ENCODE assay signal across 11 cellular contexts in genomic region chr4:86014599-86014998, GRCh38.
DNase-seq lines count a peak whose midpoint lies in the region; ATAC-seq and TF ChIP-seq lines count a peak whose summit lies in the region.
"Had no signal": no experiment of that assay in that cellular context is flagged by ENCODE, and none has a peak within 500 bp of the region (broad histone marks: within the 10 kb centered on the region; RNA-seq: fewer than 3 reads in every experiment).

No MANE protein-coding gene starts in this region.

- no peaks in the 10 kb centered on the region for H3K9me3 Mint-ChIP-seq in H9
- no peaks in the 10 kb centered on the region for H3K9me3 Mint-ChIP-seq in activated T-cell treated with anti-CD3 and anti-CD28 coated beads, Interleukin-2, amount 50 U/mL, for 4 hours
- H3K9me3 Mint-ChIP-seq: activated naive CD4-positive, alpha-beta T cell treated with anti-CD3 and anti-CD28 coated beads, Interleukin-2, amount 10 ng/mL, durations not matched to agents 7 days and 5 days; mesothelial cell of epicardium had no signal

- no peak overlapping the region for H3K18ac ChIP-seq in H9 (ENCODE audit: insufficient read length, low read depth, low read length)

- H4K8ac ChIP-seq in H9 (replicated peaks; ENCODE audit: insufficient read length, low read depth, low read length) = no peak overlapping the region

- H2AK5ac ChIP-seq in H9 (ENCODE audit: insufficient read length, low read length) = no peak overlapping the region

- H3K4ac ChIP-seq in H9 (ENCODE audit: low read depth, low read length) = no peak overlapping the region

- no peak overlapping the region for H2BK15ac ChIP-seq in H9 (ENCODE audit: low read depth, low read length)

- DNase-seq in iPS DF 19.7 (ENCODE audit: low read depth, low spot score) (peak; percentile 23), H9 (no peak), adrenal gland (no peak)
- DNase-seq in effector CD8-positive, alpha-beta T cell (lab: John Stamatoyannopoulos, UW) = no peak
- DNase-seq in activated T-cell treated with anti-CD3 and anti-CD28 coated beads, Interleukin-2, amount 50 U/mL, for 4 hours = no peak
- DNase-seq: activated naive CD4-positive, alpha-beta T cell treated with anti-CD3 and anti-CD28 coated beads, Interleukin-2, amount 10 ng/mL, durations not matched to agents 7 days and 5 days had no signal

- no peak overlapping the region for H4K5ac ChIP-seq in H9 (ENCODE audit: insufficient read length, low read depth, low read length)

- H3K9me3 ChIP-seq in H9 (ENCODE audit: control insufficient read depth, low read depth, low read length) (no peaks in the 10 kb centered on the region), adrenal gland (replicated peaks in 1 of 3) (no peaks in the 10 kb centered on the region)

- no peak overlapping the region for H3K56ac ChIP-seq in H9 (ENCODE audit: insufficient read length, low read depth, low read length)

- H3K36me3 ChIP-seq in adrenal gland (replicated peaks in 1 of 2) = no peaks in the 10 kb centered on the region

- H3K4me1 ChIP-seq in H9 (ENCODE audit: insufficient read depth, low read length) (no peaks in the 10 kb centered on the region), adrenal gland (replicated peaks in 1 of 2) (peaks cover 8 to 10% of the 10 kb centered on the region in 2 donors)

- no peak overlapping the region for H3K23ac ChIP-seq in H9 (ENCODE audit: insufficient read length, low read depth, low read length)

- H3K79me1 ChIP-seq in H9 (ENCODE audit: insufficient read depth, low read depth, low read length, poor library complexity, severe bottlenecking) = no peaks in the 10 kb centered on the region

- H3K27ac Mint-ChIP-seq in H9 = peak overlapping the region in 1 of 3 experiments; percentile 12; a peak in 1 of 7 replicates
- H3K27ac Mint-ChIP-seq: activated naive CD4-positive, alpha-beta T cell treated with anti-CD3 and anti-CD28 coated beads, Interleukin-2, amount 10 ng/mL, durations not matched to agents 7 days and 5 days; mesothelial cell of epicardium had no signal

- TF ChIP-seq POLR2A in adrenal gland (IDR thresholded peaks at IDR 0.05) = no peak

- no peaks in the 10 kb centered on the region for H3K27me3 ChIP-seq in H9 (ENCODE audit: insufficient read depth, low read length)
- H3K27me3 ChIP-seq in adrenal gland = no peaks in the 10 kb centered on the region

- no peak overlapping the region for H3T11ph ChIP-seq in H9 (ENCODE audit: low read length)

- H2BK20ac ChIP-seq in H9 (ENCODE audit: low read depth, low read length, poor library complexity, severe bottlenecking) = no peak overlapping the region

- no peak overlapping the region for H2AFZ ChIP-seq in H9 (ENCODE audit: low read length)

- no peak overlapping the region for H2BK120ac ChIP-seq in H9 (ENCODE audit: low read depth, low read length, poor library complexity, severe bottlenecking)

- no peak overlapping the region for H2BK5ac ChIP-seq in H9 (ENCODE audit: insufficient read length, low read length)

- peak; percentile 92 for ATAC-seq in GM18511 (IDR thresholded peaks at IDR 0.05; ENCODE audit: unreplicated experiment)
- peak; percentile 90 for ATAC-seq in GM21825 (IDR thresholded peaks at IDR 0.05; ENCODE audit: unreplicated experiment)
- peak; percentile 89 for ATAC-seq in HG03520 (IDR thresholded peaks at IDR 0.05; ENCODE audit: unreplicated experiment)
- no peak for ATAC-seq in activated T-cell treated with anti-CD3 and anti-CD28 coated beads, Interleukin-2, amount 50 U/mL, for 4 hours

- H3K9ac ChIP-seq in H9 (ENCODE audit: extremely low read depth, insufficient read length, low read length) = no peak overlapping the region

- H3K14ac ChIP-seq in H9 (ENCODE audit: insufficient read depth, low read length) = no peak overlapping the region

- no peaks in the 10 kb centered on the region for H4K20me1 ChIP-seq in H9 (ENCODE audit: control insufficient read depth, insufficient read depth, insufficient read length)

- intact Hi-C loops in adrenal gland (cut with DNase I) = no loop called here

- H3K27me3 Mint-ChIP-seq in H9 (ENCODE audit: low read depth) = no peaks in the 10 kb centered on the region
- no peaks in the 10 kb centered on the region for H3K27me3 Mint-ChIP-seq in activated T-cell treated with anti-CD3 and anti-CD28 coated beads, Interleukin-2, amount 50 U/mL, for 4 hours (ENCODE audit: low read depth)
- H3K27me3 Mint-ChIP-seq: activated naive CD4-positive, alpha-beta T cell treated with anti-CD3 and anti-CD28 coated beads, Interleukin-2, amount 10 ng/mL, durations not matched to agents 7 days and 5 days had no signal

- H3K4me2 ChIP-seq in H9 (ENCODE audit: insufficient read depth, insufficient read length, low read length) = no peak overlapping the region

- H2BK12ac ChIP-seq in H9 (ENCODE audit: insufficient read length, low read depth, low read length) = no peak overlapping the region

- TF ChIP-seq CTCF in H9 (conservative IDR thresholded peaks at IDR 0.05) (no peak), adrenal gland (IDR thresholded peaks at IDR 0.05) (no peak)

- H3K27ac ChIP-seq in H9 (ENCODE audit: insufficient read length, low read depth, low read length) (no peak overlapping the region), adrenal gland (no peak overlapping the region)
- H3K27ac ChIP-seq: HL-60 had no signal

- H3K4me3 ChIP-seq in adrenal gland = no peak overlapping the region

- H3K23me2 ChIP-seq in H9 (ENCODE audit: insufficient read length, low read depth, low read length, poor library complexity, severe bottlenecking) = no peaks in the 10 kb centered on the region

- no peaks in the 10 kb centered on the region for H3K36me3 Mint-ChIP-seq in H9 (ENCODE audit: insufficient read depth in 1 of 3, low read depth in 3 of 3)
- no peaks in the 10 kb centered on the region for H3K36me3 Mint-ChIP-seq in activated T-cell treated with anti-CD3 and anti-CD28 coated beads, Interleukin-2, amount 50 U/mL, for 4 hours (ENCODE audit: insufficient read depth)
- H3K36me3 Mint-ChIP-seq: activated naive CD4-positive, alpha-beta T cell treated with anti-CD3 and anti-CD28 coated beads, Interleukin-2, amount 10 ng/mL, durations not matched to agents 7 days and 5 days; mesothelial cell of epicardium had no signal

- H4K91ac ChIP-seq in H9 (ENCODE audit: insufficient read length, low read depth, low read length) = no peak overlapping the region

- H3K4me1 Mint-ChIP-seq in H9 = peaks cover 10 to 15% of the 10 kb centered on the region in 2 experiments
- H3K4me1 Mint-ChIP-seq in activated T-cell treated with anti-CD3 and anti-CD28 coated beads, Interleukin-2, amount 50 U/mL, for 4 hours (ENCODE audit: low read depth) = no peaks in the 10 kb centered on the region
- H3K4me1 Mint-ChIP-seq: activated naive CD4-positive, alpha-beta T cell treated with anti-CD3 and anti-CD28 coated beads, Interleukin-2, amount 10 ng/mL, durations not matched to agents 7 days and 5 days had no signal

- H3K79me2 ChIP-seq in H9 (ENCODE audit: insufficient read depth, low read length) = no peaks in the 10 kb centered on the region

- no CpG with 5 or more reads among the region's 5 CpGs for WGBS in H9 (ENCODE audit: extremely low coverage, insufficient read length, low lambda C conversion rate)
- 77 to 88% (median 85%) methylated on average over 5 of the region's 5 CpGs for WGBS in adrenal gland, 4 donors

- no peak overlapping the region for H3K4me3 Mint-ChIP-seq in H9
- H3K4me3 Mint-ChIP-seq in activated T-cell treated with anti-CD3 and anti-CD28 coated beads, Interleukin-2, amount 50 U/mL, for 4 hours = no peak overlapping the region
- H3K4me3 Mint-ChIP-seq: activated naive CD4-positive, alpha-beta T cell treated with anti-CD3 and anti-CD28 coated beads, Interleukin-2, amount 10 ng/mL, durations not matched to agents 7 days and 5 days; mesothelial cell of epicardium had no signal

Comparison
In these comparisons a context has a peak if more than half of its experiments do, and no peak if none do; other contexts are left out.
1. ATAC-seq: peak in GM18511 (single experiment), GM21825 (single experiment) and HG03520 (single experiment); none in activated T-cell treated with anti-CD3 and anti-CD28 coated beads, Interleukin-2, amount 50 U/mL, for 4 hours (0 of 2).